In genomic region chr12:386651-387050, GRCh38 we compare ENCODE assay signal across 10 cellular contexts. TPM values are rescaled to one million over a fixed set of nuclear protein-coding genes. Genes with fewer than 3 reads are reported as not detected.
DNase-seq lines count a peak whose midpoint lies in the region; ATAC-seq and TF ChIP-seq lines count a peak whose summit lies in the region.
"Had no signal": no experiment of that assay in that cellular context is flagged by ENCODE, and none has a peak within 500 bp of the region (broad histone marks: within the 10 kb centered on the region; RNA-seq: fewer than 3 reads in every experiment).

No MANE protein-coding gene starts in this region.

- peak overlapping the region; percentile 95; the same call in 1 of the 2 replicates for H3K9ac ChIP-seq in MM.1S (ENCODE audit: low read length)

- peak overlapping the region in 1 of 2 donors; percentile 95 for H3K27ac Mint-ChIP-seq in effector memory CD8-positive, alpha-beta T cell

- DNase-seq in Daoy (ENCODE audit: low read depth): peak; percentile 24
- no peak for DNase-seq in MM.1S
- DNase-seq in effector memory CD8-positive, alpha-beta T cell: no peak
- DNase-seq in osteoblast (ENCODE audit: insufficient read length, low spot score, missing footprints): no peak
- DNase-seq in NCI-H2107 (lab: John Stamatoyannopoulos, UW): no peak
- no peak for DNase-seq in superior temporal gyrus (ENCODE audit: extremely low spot score)
- DNase-seq: cerebellar nuclear complex; stimulated activated naive B cell treated with anti-CD40 and anti-IgM and Interleukin-4, amounts not matched to agents 10 μg/mL and 1 μg/mL and 100 μg/mL, for 72 hours had no signal

- H2AFZ ChIP-seq in MM.1S (ENCODE audit: low read length) (no peak overlapping the region), osteoblast (ENCODE audit: low read length) (no peak overlapping the region)

- peak overlapping the region; percentile 91 to 92 for H3K4me3 Mint-ChIP-seq in effector memory CD8-positive, alpha-beta T cell

- H3K9me2 ChIP-seq in MM.1S (replicated peaks; ENCODE audit: insufficient read depth, low read length): no peaks in the 10 kb centered on the region

- H3K36me3 ChIP-seq in MM.1S (replicated peaks; ENCODE audit: insufficient read depth, low read length) (peaks cover 8% of the 10 kb centered on the region), osteoblast (ENCODE audit: insufficient read depth, low read length) (peaks cover 32% of the 10 kb centered on the region)

- H3F3A ChIP-seq in MM.1S (ENCODE audit: insufficient read depth, low read length): peaks cover 13% of the 10 kb centered on the region

- ATAC-seq in effector memory CD8-positive, alpha-beta T cell (replicated peaks): no peak
- no peak for ATAC-seq in GM18502 (IDR thresholded peaks at IDR 0.05; ENCODE audit: poor library complexity, unreplicated experiment)
- ATAC-seq in GM21723 (IDR thresholded peaks at IDR 0.05; ENCODE audit: unreplicated experiment): no peak
- ATAC-seq: stimulated activated naive B cell treated with anti-CD40 and anti-IgM and Interleukin-4, amounts not matched to agents 10 μg/mL and 1 μg/mL and 100 μg/mL, for 72 hours had no signal

- H3K27ac ChIP-seq in MM.1S (ENCODE audit: low read length) (no peak overlapping the region), osteoblast (ENCODE audit: low read depth, low read length) (peak overlapping the region; percentile 83)

- peaks cover 20% of the 10 kb centered on the region for H3K4me1 ChIP-seq in MM.1S (ENCODE audit: low read length)
- peaks cover 17% of the 10 kb centered on the region for H3K4me1 ChIP-seq in osteoblast (ENCODE audit: insufficient read depth, low read length)

- H3K9me3 ChIP-seq in MM.1S (replicated peaks; ENCODE audit: insufficient read depth, low read length): no peaks in the 10 kb centered on the region
- no peaks in the 10 kb centered on the region for H3K9me3 ChIP-seq in osteoblast (ENCODE audit: low read depth, low read length)

- H3K4me2 ChIP-seq in MM.1S (ENCODE audit: low read depth, low read length) (peak overlapping the region; percentile 93), osteoblast (ENCODE audit: insufficient read depth, low read length) (peak overlapping the region; percentile 95)

- H3K4me3 ChIP-seq in MM.1S (ENCODE audit: low read length) (peak overlapping the region; percentile 91), osteoblast (ENCODE audit: insufficient read depth, low read length) (peak overlapping the region; percentile 90)

- H3K27me3 ChIP-seq in MM.1S (replicated peaks; ENCODE audit: insufficient read depth, low read length) (no peaks in the 10 kb centered on the region), osteoblast (ENCODE audit: insufficient read depth, low read length) (no peaks in the 10 kb centered on the region)

- peaks cover 68% of the 10 kb centered on the region for H3K36me3 Mint-ChIP-seq in effector memory CD8-positive, alpha-beta T cell (ENCODE audit: insufficient read depth)

- no peaks in the 10 kb centered on the region for H4K20me1 ChIP-seq in MM.1S (ENCODE audit: insufficient read depth, low read length)
- H4K20me1 ChIP-seq in osteoblast (ENCODE audit: insufficient read depth, low read length): peaks cover 30% of the 10 kb centered on the region

- H3K4me1 Mint-ChIP-seq in effector memory CD8-positive, alpha-beta T cell (ENCODE audit: low read depth in 2 of 2): peaks cover 27 to 47% of the 10 kb centered on the region in 2 donors

- peaks cover 0 to 2% of the 10 kb centered on the region in 2 donors for H3K9me3 Mint-ChIP-seq in effector memory CD8-positive, alpha-beta T cell
- H3K9me3 Mint-ChIP-seq: stimulated activated naive B cell treated with anti-CD40 and anti-IgM and Interleukin-4, amounts not matched to agents 10 μg/mL and 1 μg/mL and 100 μg/mL, for 72 hours had no signal

- H3K79me2 ChIP-seq in MM.1S (ENCODE audit: low read length) (peaks cover 66% of the 10 kb centered on the region), osteoblast (ENCODE audit: insufficient read depth, low read length) (peaks cover 68% of the 10 kb centered on the region)

- TF ChIP-seq CTCF in MM.1S (IDR thresholded peaks at IDR 0.05; ENCODE audit: low read length) (no peak), osteoblast (IDR thresholded peaks at IDR 0.05; ENCODE audit: extremely low read depth, low read depth, low read length) (no peak)

- H3K27me3 Mint-ChIP-seq in effector memory CD8-positive, alpha-beta T cell: no peaks in the 10 kb centered on the region
- H3K27me3 Mint-ChIP-seq: stimulated activated naive B cell treated with anti-CD40 and anti-IgM and Interleukin-4, amounts not matched to agents 10 μg/mL and 1 μg/mL and 100 μg/mL, for 72 hours had no signal

RNA-seq across cellular contexts. Expression of gene KDM5A, which starts 2.5 kb away (rescaled TPM):
- 36.3 and 37.4 TPM in 2 replicates for total RNA-seq in Daoy (2014; rRNA removed; shearing (Covaris generic))
- total RNA-seq in osteoblast: 62.8 and 75.3 TPM in 2 replicates

RNA-seq across cellular contexts. Expression of gene CCDC77, which starts 14.8 kb away (rescaled TPM):
- 34.8 and 56.1 TPM in 2 replicates for total RNA-seq in Daoy (2014; rRNA removed; shearing (Covaris generic))
- 9.0 and 10.6 TPM in 2 replicates for total RNA-seq in osteoblast
